ENCODE assay signal across 9 cellular contexts in the genomic region with DNA sequence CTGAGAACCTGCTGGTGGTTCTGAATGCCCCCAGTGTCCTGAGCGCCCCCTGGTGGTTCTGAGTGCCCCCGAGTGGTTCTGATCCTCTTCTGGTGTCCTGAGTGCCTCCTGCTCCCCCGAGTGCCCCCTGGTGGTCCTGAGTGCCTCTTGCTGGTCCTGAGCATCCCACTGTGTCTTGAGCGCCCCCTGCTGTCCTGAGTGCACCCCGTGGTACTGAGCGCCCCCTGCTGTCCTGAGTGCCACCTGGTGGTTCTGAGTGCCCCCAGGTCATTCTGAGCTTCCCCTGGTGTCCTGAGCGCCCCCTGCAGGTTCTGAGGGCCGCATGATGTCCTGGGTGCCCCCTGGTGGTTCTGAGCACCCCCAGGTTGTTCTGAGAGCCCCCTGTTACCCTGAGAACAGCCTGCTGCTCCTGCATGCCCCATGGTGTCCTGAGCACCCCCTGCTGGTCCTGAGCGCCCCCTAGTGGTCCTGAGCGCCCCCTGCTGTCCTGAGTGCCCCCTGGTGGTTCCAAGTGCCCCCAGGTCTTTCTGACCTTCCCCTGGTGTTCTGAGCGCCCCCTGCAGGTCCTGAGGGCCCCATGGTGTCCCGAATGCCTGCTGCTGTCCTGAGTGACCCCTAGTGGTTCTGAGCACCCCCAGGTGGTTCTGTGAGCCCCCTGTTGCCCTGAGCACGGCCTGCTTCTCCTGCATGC.
A peak's percentile ranks its signal among the peaks of the same experiment; 100 is the strongest.
DNase-seq lines count a peak whose midpoint lies in the region; ATAC-seq and TF ChIP-seq lines count a peak whose summit lies in the region.
"Had no signal": no experiment of that assay in that cellular context is flagged by ENCODE, and none has a peak within 500 bp of the region (broad histone marks: within the 10 kb centered on the region; RNA-seq: fewer than 3 reads in every experiment).

No MANE protein-coding gene starts in this region.

- no peak overlapping the region for H3K4me3 Mint-ChIP-seq in endodermal cell

- no peaks in the 10 kb centered on the region for H3K36me3 Mint-ChIP-seq in endodermal cell (ENCODE audit: low read depth)

- H3K9me2 ChIP-seq in PC-9 (ENCODE audit: insufficient read depth), result no peaks in the 10 kb centered on the region

- DNase-seq in BE2C (peak; percentile 49), endodermal cell (peak; percentile 52), PC-9 (no peak), NCI-H345 treated with DMSO at 0.1 percent for 48 hours (lab: John Stamatoyannopoulos, UW; ENCODE audit: unreplicated experiment) (no peak)
- DNase-seq in activated CD4-positive, CD25-positive, alpha-beta regulatory T cell treated with anti-CD3 and anti-CD28 coated beads, Interleukin-2, amount 50 U/mL, for 72 hours, result peak; percentile 72
- DNase-seq in stimulated activated CD8-positive, alpha-beta memory T cell treated with anti-CD3 and anti-CD28 coated beads, Interleukin-15, amount 100 ng/mL, for 24 hours (ENCODE audit: low read depth), result peak; percentile 53

- H3K36me3 ChIP-seq in BE2C, result no peaks in the 10 kb centered on the region
- H3K36me3 ChIP-seq in endodermal cell (ENCODE audit: control insufficient read depth, insufficient read depth, low read length), result no peaks in the 10 kb centered on the region
- no peaks in the 10 kb centered on the region for H3K36me3 ChIP-seq in PC-9 (ENCODE audit: low read depth)
- H3K36me3 ChIP-seq: HAP-1 had no signal

- H3K9me3 ChIP-seq in BE2C, result no peaks in the 10 kb centered on the region
- H3K9me3 ChIP-seq in endodermal cell (ENCODE audit: control insufficient read depth, low read length), result peaks cover 48% of the 10 kb centered on the region
- no peaks in the 10 kb centered on the region for H3K9me3 ChIP-seq in PC-9 (ENCODE audit: insufficient read depth, low read depth)
- H3K9me3 ChIP-seq: HAP-1 had no signal

- no peak overlapping the region for H2AFZ ChIP-seq in PC-9

- H3K27me3 ChIP-seq in BE2C (no peaks in the 10 kb centered on the region), endodermal cell (ENCODE audit: control insufficient read depth, insufficient read depth, low read length, poor library complexity, severe bottlenecking) (no peaks in the 10 kb centered on the region), PC-9 (ENCODE audit: insufficient read depth, low read depth) (no peaks in the 10 kb centered on the region)

- intact Hi-C loops in PC-9 (cut with micrococcal nuclease; ENCODE audit: unreplicated experiment), result no loop called here

- H3K4me2 ChIP-seq in PC-9, result no peak overlapping the region

- H4K20me1 ChIP-seq in PC-9 (ENCODE audit: insufficient read depth), result no peaks in the 10 kb centered on the region

- peaks cover 76% of the 10 kb centered on the region for H3K9me3 Mint-ChIP-seq in endodermal cell

- no peaks in the 10 kb centered on the region for H3K79me2 ChIP-seq in PC-9 (ENCODE audit: low read depth)

- H3K4me1 Mint-ChIP-seq in endodermal cell, result no peaks in the 10 kb centered on the region

- H3K27me3 Mint-ChIP-seq in endodermal cell (ENCODE audit: insufficient read depth), result no peaks in the 10 kb centered on the region

- ATAC-seq in GM19043 (IDR thresholded peaks at IDR 0.05; ENCODE audit: low read depth, unreplicated experiment) (peak; percentile 59), HG03196 (IDR thresholded peaks at IDR 0.05; ENCODE audit: unreplicated experiment) (peak; percentile 59)

- TF ChIP-seq CTCF in BE2C (IDR thresholded peaks at IDR 0.05; ENCODE audit: low read depth, low read length), result peak; percentile 58
- peak; percentile 41 for TF ChIP-seq CTCF in endodermal cell (conservative IDR thresholded peaks at IDR 0.05)
- no peak; the same call in 1 of the 2 replicates for TF ChIP-seq CTCF in PC-9 (conservative IDR thresholded peaks at IDR 0.05)

- BruUV-seq in PC-9 (replicated peaks; lab: Mats Ljungman, UMichigan), result no TSS peak

- H3F3A ChIP-seq in PC-9 (ENCODE audit: insufficient read depth, low read depth), result no peaks in the 10 kb centered on the region

- CTCF ChIA-PET in PC-9 (lab: Charles Lee), result no interaction called here

- H3K27ac Mint-ChIP-seq in endodermal cell, result no peak overlapping the region

- H3K4me1 ChIP-seq in BE2C, result no peaks in the 10 kb centered on the region
- H3K4me1 ChIP-seq in endodermal cell (ENCODE audit: control insufficient read depth, insufficient read depth, low read length), result no peaks in the 10 kb centered on the region
- H3K4me1 ChIP-seq in PC-9 (replicated peaks; ENCODE audit: insufficient read depth), result no peaks in the 10 kb centered on the region
- H3K4me1 ChIP-seq: HAP-1 had no signal

- 47 to 62% methylated on average over 4 to 13 of the region's 13 CpGs for WGBS in endodermal cell (ENCODE audit: insufficient coverage in 1 of 2, insufficient read length in 1 of 2), 2 experiments

- H3K9ac ChIP-seq in endodermal cell (ENCODE audit: extremely low read depth, low read length, poor library complexity, severe bottlenecking), result no peak overlapping the region

- POLR2A ChIA-PET in PC-9 (lab: Charles Lee; ENCODE audit: unreplicated experiment), result no interaction called here

- no peak overlapping the region for H3K27ac ChIP-seq in endodermal cell (ENCODE audit: low read depth, low read length)
- H3K27ac ChIP-seq in PC-9, result no peak overlapping the region

- no peak overlapping the region for H3K4me3 ChIP-seq in BE2C (ENCODE audit: low read depth, low read length)
- no peak overlapping the region for H3K4me3 ChIP-seq in endodermal cell (ENCODE audit: low read length)
- no peak overlapping the region for H3K4me3 ChIP-seq in PC-9
- H3K4me3 ChIP-seq: HAP-1 had no signal

Comparison
In these comparisons a context has a peak if more than half of its experiments do, and no peak if none do; other contexts are left out.
1. DNase-seq: peak in BE2C (single experiment), activated CD4-positive, CD25-positive, alpha-beta regulatory T cell treated with anti-CD3 and anti-CD28 coated beads, Interleukin-2, amount 50 U/mL, for 72 hours (single experiment), endodermal cell (single experiment) and stimulated activated CD8-positive, alpha-beta memory T cell treated with anti-CD3 and anti-CD28 coated beads, Interleukin-15, amount 100 ng/mL, for 24 hours (single experiment); none in PC-9 (0 of 2) and NCI-H345 treated with DMSO at 0.1 percent for 48 hours (single experiment).